In genomic region chr6:159334068-159334467, GRCh38 we compare ENCODE assay signal across 17 cellular contexts.
"Had no signal": no experiment of that assay in that cellular context is flagged by ENCODE, and none has a peak within 500 bp of the region (broad histone marks: within the 10 kb centered on the region; RNA-seq: fewer than 3 reads in every experiment).

No MANE protein-coding gene starts in this region.

- ATAC-seq: stimulated activated effector memory CD8-positive, alpha-beta T cell treated with anti-CD3 and anti-CD28 coated beads, Interleukin-12 subunit alpha, Interleukin-12 subunit beta, amount 100 ng/mL, for 72 hours; stimulated activated memory B cell treated with anti-CD40 and anti-IgM and Interleukin-4, amounts not matched to agents 10 μg/mL and 1 μg/mL and 100 μg/mL, for 72 hours; stimulated activated naive B cell treated with anti-CD40 and anti-IgM and Interleukin-4, amounts not matched to agents 10 μg/mL and 1 μg/mL and 100 μg/mL, for 72 hours; stimulated activated naive CD8-positive, alpha-beta T cell treated with anti-CD3 and anti-CD28 coated beads, Interleukin-15, amount 100 ng/mL, for 72 hours; stimulated activated naive CD8-positive, alpha-beta T cell treated with anti-CD3 and anti-CD28 coated beads, Interleukin-15, Interleukin-2, amounts not matched to agents 100 U/mL and 50 U/mL, for 24 hours; upper lobe of right lung had no signal

- H3K9me3 ChIP-seq: testis, thyroid gland, transverse colon, upper lobe of right lung, uterus, vagina had no signal

- H3K4me1 ChIP-seq: stomach, suprapubic skin, testis, thyroid gland, tibial artery, tibial nerve, transverse colon, upper lobe of left lung, upper lobe of right lung, uterus, vagina had no signal

- H3K36me3 ChIP-seq: stomach, suprapubic skin, thoracic aorta, thyroid gland, tibial artery, tibial nerve, transverse colon, upper lobe of left lung, upper lobe of right lung, uterus, vagina had no signal

- H3K4me3 ChIP-seq: stomach, suprapubic skin, testis, thoracic aorta, thyroid gland, tibial artery, tibial nerve, transverse colon, upper lobe of left lung, upper lobe of right lung, uterus, vagina had no signal

- H3K27ac ChIP-seq: stomach, suprapubic skin, testis, thoracic aorta, thyroid gland, tibial artery, tibial nerve, transverse colon, upper lobe of left lung, upper lobe of right lung, uterus, vagina had no signal
